ENCODE assay signal across 18 cellular contexts in the genomic region with DNA sequence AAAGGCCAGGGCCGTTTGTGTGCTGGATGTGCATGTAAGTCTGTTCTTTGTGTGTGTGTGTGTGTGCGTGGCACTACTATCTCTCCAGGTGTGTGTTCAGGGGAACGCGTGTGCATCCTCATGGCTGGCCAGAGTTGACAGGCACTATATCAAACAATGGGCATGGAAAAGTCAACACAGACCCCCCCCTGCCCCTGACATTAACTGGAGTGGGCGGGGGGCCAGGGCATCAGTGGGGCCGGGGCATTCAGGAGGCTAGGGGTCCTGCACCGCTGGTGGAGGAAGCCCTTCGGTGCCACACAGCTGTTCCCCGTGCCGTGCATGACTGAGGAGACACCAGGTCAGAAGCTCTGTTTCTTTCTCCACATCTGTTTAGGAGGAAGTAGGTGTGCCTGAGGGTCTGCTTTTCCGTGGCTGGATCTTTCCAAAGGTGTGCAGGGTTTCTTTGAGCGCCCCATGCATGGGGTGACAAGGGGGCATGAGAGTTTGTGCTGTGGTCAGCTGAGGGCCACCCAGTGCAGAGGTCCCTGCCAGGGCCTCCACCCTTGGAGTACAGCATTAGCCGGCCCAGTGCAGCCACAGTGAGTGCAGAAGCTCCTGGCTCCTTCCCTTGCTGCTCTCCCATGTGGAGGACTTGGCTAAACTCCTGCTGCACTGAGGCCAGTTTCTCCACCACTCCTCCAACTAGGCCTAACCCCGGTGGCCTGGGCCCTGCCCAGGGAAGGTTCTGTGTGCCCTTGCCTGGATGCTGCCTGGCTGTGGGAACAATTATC. TPM values are rescaled to one million over a fixed set of nuclear protein-coding genes. Genes with fewer than 3 reads are reported as not detected.
DNase-seq lines count a peak whose midpoint lies in the region; ATAC-seq and TF ChIP-seq lines count a peak whose summit lies in the region.
"Had no signal": no experiment of that assay in that cellular context is flagged by ENCODE, and none has a peak within 500 bp of the region (broad histone marks: within the 10 kb centered on the region; RNA-seq: fewer than 3 reads in every experiment).

No MANE protein-coding gene starts in this region.

- H4K8ac ChIP-seq in H9 (replicated peaks; ENCODE audit: insufficient read length, low read depth, low read length) = no peak overlapping the region

- no peak overlapping the region for H3K23ac ChIP-seq in H9 (ENCODE audit: insufficient read length, low read depth, low read length)

- no peak overlapping the region; a peak in 1 of 5 replicates for H3K4me3 Mint-ChIP-seq in H9
- H3K4me3 Mint-ChIP-seq in neural progenitor cell = peak overlapping the region; percentile 41
- H3K4me3 Mint-ChIP-seq in stimulated activated memory B cell treated with anti-CD40 and anti-IgM and Interleukin-4, amounts not matched to agents 10 μg/mL and 1 μg/mL and 100 μg/mL, for 72 hours = no peak overlapping the region
- H3K4me3 Mint-ChIP-seq: CD4-positive, CD25-positive, alpha-beta regulatory T cell; stimulated activated naive CD8-positive, alpha-beta T cell treated with anti-CD3 and anti-CD28 coated beads, Interleukin-15, amount 100 ng/mL, for 72 hours; WTC11 had no signal

- no peaks in the 10 kb centered on the region for H3K9me3 Mint-ChIP-seq in H9
- no peaks in the 10 kb centered on the region for H3K9me3 Mint-ChIP-seq in neural progenitor cell
- no peaks in the 10 kb centered on the region for H3K9me3 Mint-ChIP-seq in stimulated activated memory B cell treated with anti-CD40 and anti-IgM and Interleukin-4, amounts not matched to agents 10 μg/mL and 1 μg/mL and 100 μg/mL, for 72 hours
- H3K9me3 Mint-ChIP-seq: activated T-helper 2 cell treated with anti-CD3 and anti-CD28 coated beads, Interferon-gamma antibody, Interleukin-2, Interleukin-4, amounts not matched to agents 10 μg/mL and 5 μg/mL and 100 μg/mL, durations not matched to agents 14 hours and 24 hours and 36 hours; CD4-positive, CD25-positive, alpha-beta regulatory T cell; stimulated activated naive CD8-positive, alpha-beta T cell treated with anti-CD3 and anti-CD28 coated beads, Interleukin-15, amount 100 ng/mL, for 72 hours; WTC11 had no signal

- ATAC-seq in stimulated activated memory B cell treated with anti-CD40 and anti-IgM and Interleukin-4, amounts not matched to agents 10 μg/mL and 1 μg/mL and 100 μg/mL, for 72 hours = no peak
- ATAC-seq in HG02840 (IDR thresholded peaks at IDR 0.05; ENCODE audit: low FRiP score, unreplicated experiment) = no peak
- ATAC-seq: stimulated activated naive CD8-positive, alpha-beta T cell treated with anti-CD3 and anti-CD28 coated beads, Interleukin-15, amount 100 ng/mL, for 72 hours; WTC11 had no signal

- H3K4me1 ChIP-seq in BLaER1 = peaks cover 35% of the 10 kb centered on the region
- H3K4me1 ChIP-seq in H9 (ENCODE audit: insufficient read depth, low read length) = peaks cover 4% of the 10 kb centered on the region; the same call in 1 of the 2 replicates
- H3K4me1 ChIP-seq in neural progenitor cell = peaks cover 17% of the 10 kb centered on the region

- no CpG with 5 or more reads among the region's 14 CpGs for WGBS in H9 (ENCODE audit: extremely low coverage, insufficient read length, low lambda C conversion rate)

- no peaks in the 10 kb centered on the region for H3K79me1 ChIP-seq in H9 (ENCODE audit: insufficient read depth, low read depth, low read length, poor library complexity, severe bottlenecking)

- H2AFZ ChIP-seq in H9 (ENCODE audit: low read length) = no peak overlapping the region
- no peak overlapping the region for H2AFZ ChIP-seq in neural progenitor cell (replicated peaks)

- H3K9me3 ChIP-seq in BLaER1 (no peaks in the 10 kb centered on the region), H9 (ENCODE audit: control insufficient read depth, low read depth, low read length) (no peaks in the 10 kb centered on the region), neural progenitor cell (ENCODE audit: low read depth) (no peaks in the 10 kb centered on the region)

- H4K20me1 ChIP-seq in BLaER1 = no peaks in the 10 kb centered on the region
- H4K20me1 ChIP-seq in H9 (ENCODE audit: control insufficient read depth, insufficient read depth, insufficient read length) = no peaks in the 10 kb centered on the region
- H4K20me1 ChIP-seq in neural progenitor cell (ENCODE audit: low read depth) = no peaks in the 10 kb centered on the region

- no peak overlapping the region for H3K14ac ChIP-seq in H9 (ENCODE audit: insufficient read depth, low read length)

- H3K79me2 ChIP-seq in H9 (ENCODE audit: insufficient read depth, low read length) (no peaks in the 10 kb centered on the region), neural progenitor cell (ENCODE audit: low read depth) (no peaks in the 10 kb centered on the region)

- no peak overlapping the region for H2BK5ac ChIP-seq in H9 (ENCODE audit: insufficient read length, low read length)

- H3F3A ChIP-seq in neural progenitor cell (ENCODE audit: low read depth) = no peaks in the 10 kb centered on the region

- DNase-seq in H9 (peak; percentile 20), fibroblast of the aortic adventitia (ENCODE audit: low read depth) (peak; percentile 19), neural progenitor cell (ENCODE audit: low spot score) (no peak), NCI-H226 (no peak), COLO668 (lab: John Stamatoyannopoulos, UW; ENCODE audit: unreplicated experiment) (no peak)
- DNase-seq: brain microvascular endothelial cell; CD4-positive, CD25-positive, alpha-beta regulatory T cell; KBM-7; NCI-H187; stimulated activated CD4-positive, alpha-beta T cell treated with anti-CD3 and anti-CD28 coated beads, Interleukin-4, amount 100 ng/mL, for 4 hours; stimulated activated naive CD8-positive, alpha-beta T cell treated with anti-CD3 and anti-CD28 coated beads, Interleukin-15, amount 100 ng/mL, for 72 hours had no signal

- no peak overlapping the region for H2BK12ac ChIP-seq in H9 (ENCODE audit: insufficient read length, low read depth, low read length)

- H2BK20ac ChIP-seq in H9 (ENCODE audit: low read depth, low read length, poor library complexity, severe bottlenecking) = no peak overlapping the region

- H3K27ac Mint-ChIP-seq in H9 (peak overlapping the region in 1 of 3 experiments; percentile 61; a peak in 1 of 7 replicates), neural progenitor cell (peak overlapping the region; percentile 1)
- H3K27ac Mint-ChIP-seq in stimulated activated memory B cell treated with anti-CD40 and anti-IgM and Interleukin-4, amounts not matched to agents 10 μg/mL and 1 μg/mL and 100 μg/mL, for 72 hours = no peak overlapping the region
- H3K27ac Mint-ChIP-seq: activated T-helper 2 cell treated with anti-CD3 and anti-CD28 coated beads, Interferon-gamma antibody, Interleukin-2, Interleukin-4, amounts not matched to agents 10 μg/mL and 5 μg/mL and 100 μg/mL, durations not matched to agents 14 hours and 24 hours and 36 hours; CD4-positive, CD25-positive, alpha-beta regulatory T cell; WTC11 had no signal

- no peak overlapping the region for H2BK120ac ChIP-seq in H9 (ENCODE audit: low read depth, low read length, poor library complexity, severe bottlenecking)

- no peak overlapping the region for H3T11ph ChIP-seq in H9 (ENCODE audit: low read length)

- H3K9ac ChIP-seq in BLaER1 (no peak overlapping the region), H9 (ENCODE audit: extremely low read depth, insufficient read length, low read length) (no peak overlapping the region), neural progenitor cell (no peak overlapping the region)

- H3K36me3 Mint-ChIP-seq in H9 (ENCODE audit: insufficient read depth in 1 of 3, low read depth in 3 of 3) = no peaks in the 10 kb centered on the region
- H3K36me3 Mint-ChIP-seq in neural progenitor cell = no peaks in the 10 kb centered on the region
- H3K36me3 Mint-ChIP-seq in stimulated activated memory B cell treated with anti-CD40 and anti-IgM and Interleukin-4, amounts not matched to agents 10 μg/mL and 1 μg/mL and 100 μg/mL, for 72 hours = no peaks in the 10 kb centered on the region
- H3K36me3 Mint-ChIP-seq: CD4-positive, CD25-positive, alpha-beta regulatory T cell; WTC11 had no signal

- H3K18ac ChIP-seq in H9 (ENCODE audit: insufficient read length, low read depth, low read length) = no peak overlapping the region

- H3K4me1 Mint-ChIP-seq in H9 (peaks cover 33 to 48% of the 10 kb centered on the region in 2 experiments), neural progenitor cell (peaks cover 27% of the 10 kb centered on the region)
- H3K4me1 Mint-ChIP-seq in stimulated activated memory B cell treated with anti-CD40 and anti-IgM and Interleukin-4, amounts not matched to agents 10 μg/mL and 1 μg/mL and 100 μg/mL, for 72 hours = no peaks in the 10 kb centered on the region
- H3K4me1 Mint-ChIP-seq: CD4-positive, CD25-positive, alpha-beta regulatory T cell; stimulated activated naive CD8-positive, alpha-beta T cell treated with anti-CD3 and anti-CD28 coated beads, Interleukin-15, amount 100 ng/mL, for 72 hours had no signal

- H3K27me3 ChIP-seq in BLaER1 (no peaks in the 10 kb centered on the region), H9 (ENCODE audit: insufficient read depth, low read length) (no peaks in the 10 kb centered on the region), neural progenitor cell (no peaks in the 10 kb centered on the region)

- H3K4me2 ChIP-seq in BLaER1 (peak overlapping the region; percentile 32; the same call in 1 of the 2 replicates), H9 (ENCODE audit: insufficient read depth, insufficient read length, low read length) (no peak overlapping the region), neural progenitor cell (no peak overlapping the region)

- TF ChIP-seq CTCF in H9 (conservative IDR thresholded peaks at IDR 0.05) (no peak), fibroblast of the aortic adventitia (IDR thresholded peaks at IDR 0.05; ENCODE audit: insufficient read depth, low read length) (no peak), neural progenitor cell (IDR thresholded peaks at IDR 0.05) (no peak)

- H3K36me3 ChIP-seq in BLaER1 = no peaks in the 10 kb centered on the region
- no peaks in the 10 kb centered on the region for H3K36me3 ChIP-seq in neural progenitor cell
- H3K36me3 ChIP-seq: brain microvascular endothelial cell had no signal

- H3K4me3 ChIP-seq in BLaER1 (no peak overlapping the region), fibroblast of the aortic adventitia (ENCODE audit: low read depth, low read length) (no peak overlapping the region), neural progenitor cell (no peak overlapping the region)

- no peak overlapping the region for H4K91ac ChIP-seq in H9 (ENCODE audit: insufficient read length, low read depth, low read length)

- H4K5ac ChIP-seq in H9 (ENCODE audit: insufficient read length, low read depth, low read length) = no peak overlapping the region

- no peak overlapping the region for H3K56ac ChIP-seq in H9 (ENCODE audit: insufficient read length, low read depth, low read length)

- no peak overlapping the region for H2AK5ac ChIP-seq in H9 (ENCODE audit: insufficient read length, low read length)

- no peaks in the 10 kb centered on the region for H3K23me2 ChIP-seq in H9 (ENCODE audit: insufficient read length, low read depth, low read length, poor library complexity, severe bottlenecking)

- H3K27me3 Mint-ChIP-seq in H9 (ENCODE audit: low read depth) = peaks cover 11% of the 10 kb centered on the region
- H3K27me3 Mint-ChIP-seq in neural progenitor cell (ENCODE audit: insufficient read depth, low read depth) = no peaks in the 10 kb centered on the region
- H3K27me3 Mint-ChIP-seq in stimulated activated memory B cell treated with anti-CD40 and anti-IgM and Interleukin-4, amounts not matched to agents 10 μg/mL and 1 μg/mL and 100 μg/mL, for 72 hours = peaks cover 38% of the 10 kb centered on the region

- H3K27ac ChIP-seq in BLaER1 (no peak overlapping the region), H9 (ENCODE audit: insufficient read length, low read depth, low read length) (no peak overlapping the region), neural progenitor cell (no peak overlapping the region)
- H3K27ac ChIP-seq: brain microvascular endothelial cell had no signal

- H2BK15ac ChIP-seq in H9 (ENCODE audit: low read depth, low read length) = no peak overlapping the region

- H3K4ac ChIP-seq in H9 (ENCODE audit: low read depth, low read length) = no peak overlapping the region

RNA-seq across cellular contexts. Expression of gene C3orf22, which starts 7.5 kb away (rescaled TPM):
- total RNA-seq in H9 (2021) (not detected in 2 replicates), fibroblast of the aortic adventitia (ENCODE audit: low replicate concordance) (not detected in 2 replicates), neural progenitor cell (ENCODE audit: low replicate concordance) (not detected in 2 replicates)
- total RNA-seq: activated T-helper 2 cell treated with anti-CD3 and anti-CD28 coated beads, Interferon-gamma antibody, Interleukin-2, Interleukin-4, amounts not matched to agents 10 μg/mL and 5 μg/mL and 100 μg/mL, durations not matched to agents 14 hours and 24 hours and 36 hours; CD4-positive, CD25-positive, alpha-beta regulatory T cell; renal cortical epithelial cell; SK-MEL-5; WTC11 had no signal

RNA-seq across cellular contexts. Expression of gene CHST13, which starts 27.3 kb away (rescaled TPM):
- total RNA-seq in H9 (2021) (0.85 and 0.99 TPM in 2 replicates), fibroblast of the aortic adventitia (ENCODE audit: low replicate concordance) (0.09 TPM in 1 of 2 replicates, not detected in the other), neural progenitor cell (ENCODE audit: low replicate concordance) (0.09 and 0.34 TPM in 2 replicates)
- total RNA-seq: activated T-helper 2 cell treated with anti-CD3 and anti-CD28 coated beads, Interferon-gamma antibody, Interleukin-2, Interleukin-4, amounts not matched to agents 10 μg/mL and 5 μg/mL and 100 μg/mL, durations not matched to agents 14 hours and 24 hours and 36 hours; CD4-positive, CD25-positive, alpha-beta regulatory T cell had no signal

RNA-seq across cellular contexts. Expression of gene UROC1, which starts 33.7 kb away (rescaled TPM):
- total RNA-seq in H9 (2021) = not detected in 2 replicates
- not detected in 2 replicates for total RNA-seq in fibroblast of the aortic adventitia (ENCODE audit: low replicate concordance)
- not detected in 2 replicates for total RNA-seq in neural progenitor cell (ENCODE audit: low replicate concordance)
- total RNA-seq: activated T-helper 2 cell treated with anti-CD3 and anti-CD28 coated beads, Interferon-gamma antibody, Interleukin-2, Interleukin-4, amounts not matched to agents 10 μg/mL and 5 μg/mL and 100 μg/mL, durations not matched to agents 14 hours and 24 hours and 36 hours; CD4-positive, CD25-positive, alpha-beta regulatory T cell; renal cortical epithelial cell; WTC11 had no signal

Comparison
In these comparisons a context has a peak if more than half of its experiments do, and no peak if none do; other contexts are left out.
1. DNase-seq: peak in H9 (single experiment) and fibroblast of the aortic adventitia (single experiment); none in neural progenitor cell (single experiment), NCI-H226 (single experiment) and COLO668 (single experiment).